Comparison of ENCODE assay signal across 8 cellular contexts in the genomic region with DNA sequence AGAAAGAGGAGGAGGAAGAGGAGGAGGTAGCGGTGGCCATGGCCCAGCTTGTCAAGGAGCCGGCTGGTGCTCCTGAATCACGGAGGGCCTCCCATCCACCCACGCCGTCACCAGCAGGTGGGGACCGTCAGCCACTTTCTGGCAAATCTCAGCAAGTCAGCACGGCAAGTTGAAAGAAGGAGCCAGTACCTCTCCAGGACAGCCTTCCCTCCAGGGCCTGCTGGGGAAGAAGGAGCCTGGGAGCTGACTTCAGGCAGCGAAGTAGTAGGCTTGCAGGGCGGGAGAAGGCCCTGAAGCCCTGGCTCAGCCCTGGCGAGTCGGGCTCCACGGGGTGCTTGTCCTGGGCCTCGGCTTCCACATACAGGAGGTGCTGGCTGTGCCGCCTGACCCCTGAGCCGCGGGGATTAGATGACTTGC.
DNase-seq lines count a peak whose midpoint lies in the region; ATAC-seq and TF ChIP-seq lines count a peak whose summit lies in the region.

No MANE protein-coding gene starts in this region.

- peaks cover 12% of the 10 kb centered on the region for H3K27me3 Mint-ChIP-seq in activated CD4-positive, alpha-beta T cell treated with anti-CD3 and anti-CD28 coated beads, Interleukin-2, amount 10 ng/mL, durations not matched to agents 24 days and 14 days

- intact Hi-C loops in activated CD4-positive, alpha-beta T cell treated with anti-CD3 and anti-CD28 coated beads, Interleukin-2, amount 10 ng/mL, durations not matched to agents 24 days and 14 days (cut with micrococcal nuclease): no loop called here
- intact Hi-C loops in dorsolateral prefrontal cortex (cut with DNase I): loop anchor here (2.0 to 5.0 kb wide), 4 partner anchors 53 to 290 kb away; no protein-coding TSS in a partner anchor

- H3K27ac ChIP-seq in AG04450 (ENCODE audit: low read depth, low read length): no peak overlapping the region
- no peak overlapping the region for H3K27ac ChIP-seq in dorsolateral prefrontal cortex

- peaks cover 13% of the 10 kb centered on the region for H3K27me3 ChIP-seq in AG04450 (ENCODE audit: control insufficient read depth, insufficient read depth, low read length)
- no peaks in the 10 kb centered on the region for H3K27me3 ChIP-seq in dorsolateral prefrontal cortex

- H3K4me3 Mint-ChIP-seq in activated CD4-positive, alpha-beta T cell treated with anti-CD3 and anti-CD28 coated beads, Interleukin-2, amount 10 ng/mL, durations not matched to agents 24 days and 14 days: no peak overlapping the region
- no peak overlapping the region for H3K4me3 Mint-ChIP-seq in stimulated activated effector memory CD8-positive, alpha-beta T cell treated with anti-CD3 and anti-CD28 coated beads, Interleukin-12 subunit alpha, Interleukin-12 subunit beta, amount 100 ng/mL, for 72 hours

- DNase-seq in AG04450 (ENCODE audit: low read depth, low spot score) (peak; percentile 15), dorsolateral prefrontal cortex (peak; percentile 48 to 88 (median 71)), middle frontal gyrus (ENCODE audit: extremely low spot score, low spot score) (peak; percentile 36), NCI-H2081 treated with DMSO at 0.1 percent for 48 hours (lab: John Stamatoyannopoulos, UW) (no peak)
- DNase-seq in activated CD4-positive, alpha-beta T cell treated with anti-CD3 and anti-CD28 coated beads, Interleukin-2, amount 10 ng/mL, durations not matched to agents 24 days and 14 days: peak; percentile 91
- DNase-seq in stimulated activated effector memory CD8-positive, alpha-beta T cell treated with anti-CD3 and anti-CD28 coated beads, Interleukin-12 subunit alpha, Interleukin-12 subunit beta, amount 100 ng/mL, for 72 hours (ENCODE audit: low spot score in 2 of 2): peak in 1 of 2 donors; percentile 52

- no peaks in the 10 kb centered on the region for H3K9me3 ChIP-seq in AG04450 (ENCODE audit: control insufficient read depth, insufficient read depth, low read length)

- CTCF ChIA-PET in AG04450 (lab: Charles Lee): interaction anchor here (0.6 to 4.2 kb wide), 7 partner anchors 22 to 295 kb away, joined by 3 to 49 read pairs (median 4); no protein-coding TSS in a partner anchor

- no peak overlapping the region for H3K4me3 ChIP-seq in AG04450 (ENCODE audit: low read depth, low read length)
- no peak overlapping the region for H3K4me3 ChIP-seq in dorsolateral prefrontal cortex

- no peak overlapping the region for H3K27ac Mint-ChIP-seq in activated CD4-positive, alpha-beta T cell treated with anti-CD3 and anti-CD28 coated beads, Interleukin-2, amount 10 ng/mL, durations not matched to agents 24 days and 14 days
- peak overlapping the region; percentile 27 for H3K27ac Mint-ChIP-seq in stimulated activated effector memory CD8-positive, alpha-beta T cell treated with anti-CD3 and anti-CD28 coated beads, Interleukin-12 subunit alpha, Interleukin-12 subunit beta, amount 100 ng/mL, for 72 hours

- peak; percentile 42; the same call in 1 of the 2 replicates for TF ChIP-seq CTCF in AG04450 (IDR thresholded peaks at IDR 0.05; ENCODE audit: low read depth, low read length)
- TF ChIP-seq CTCF in dorsolateral prefrontal cortex (IDR thresholded peaks at IDR 0.05 in 54 of 56, conservative IDR thresholded peaks at IDR 0.05 in 2 of 56; ENCODE audit: low read depth in 1 of 56, partially characterized antibody in 56 of 56): peak in 54 of 56 donors; percentile 14 to 71 (median 47)

- H3K9me3 Mint-ChIP-seq in activated CD4-positive, alpha-beta T cell treated with anti-CD3 and anti-CD28 coated beads, Interleukin-2, amount 10 ng/mL, durations not matched to agents 24 days and 14 days: no peaks in the 10 kb centered on the region
- no peaks in the 10 kb centered on the region for H3K9me3 Mint-ChIP-seq in stimulated activated effector memory CD8-positive, alpha-beta T cell treated with anti-CD3 and anti-CD28 coated beads, Interleukin-12 subunit alpha, Interleukin-12 subunit beta, amount 100 ng/mL, for 72 hours

- ATAC-seq in HG02642 (IDR thresholded peaks at IDR 0.05; ENCODE audit: poor library complexity, unreplicated experiment): peak; percentile 42
- peak; percentile 78 for ATAC-seq in stimulated activated effector memory CD8-positive, alpha-beta T cell treated with anti-CD3 and anti-CD28 coated beads, Interleukin-12 subunit alpha, Interleukin-12 subunit beta, amount 100 ng/mL, for 72 hours
- no peak for ATAC-seq in HG02759 (IDR thresholded peaks at IDR 0.05; ENCODE audit: unreplicated experiment)

- POLR2A ChIA-PET in AG04450 (lab: Yijun Ruan, JAX): interaction anchor here (0.7 kb wide), 1 partner anchor 40 kb away, joined by 3 read pairs; no protein-coding TSS in a partner anchor

- no peaks in the 10 kb centered on the region for H3K36me3 Mint-ChIP-seq in activated CD4-positive, alpha-beta T cell treated with anti-CD3 and anti-CD28 coated beads, Interleukin-2, amount 10 ng/mL, durations not matched to agents 24 days and 14 days (ENCODE audit: low read depth)
- H3K36me3 Mint-ChIP-seq in stimulated activated effector memory CD8-positive, alpha-beta T cell treated with anti-CD3 and anti-CD28 coated beads, Interleukin-12 subunit alpha, Interleukin-12 subunit beta, amount 100 ng/mL, for 72 hours: no peaks in the 10 kb centered on the region

- peaks cover 26% of the 10 kb centered on the region for H3K4me1 Mint-ChIP-seq in activated CD4-positive, alpha-beta T cell treated with anti-CD3 and anti-CD28 coated beads, Interleukin-2, amount 10 ng/mL, durations not matched to agents 24 days and 14 days
- H3K4me1 Mint-ChIP-seq in stimulated activated effector memory CD8-positive, alpha-beta T cell treated with anti-CD3 and anti-CD28 coated beads, Interleukin-12 subunit alpha, Interleukin-12 subunit beta, amount 100 ng/mL, for 72 hours: peaks cover 25% of the 10 kb centered on the region
